In the genomic region with DNA sequence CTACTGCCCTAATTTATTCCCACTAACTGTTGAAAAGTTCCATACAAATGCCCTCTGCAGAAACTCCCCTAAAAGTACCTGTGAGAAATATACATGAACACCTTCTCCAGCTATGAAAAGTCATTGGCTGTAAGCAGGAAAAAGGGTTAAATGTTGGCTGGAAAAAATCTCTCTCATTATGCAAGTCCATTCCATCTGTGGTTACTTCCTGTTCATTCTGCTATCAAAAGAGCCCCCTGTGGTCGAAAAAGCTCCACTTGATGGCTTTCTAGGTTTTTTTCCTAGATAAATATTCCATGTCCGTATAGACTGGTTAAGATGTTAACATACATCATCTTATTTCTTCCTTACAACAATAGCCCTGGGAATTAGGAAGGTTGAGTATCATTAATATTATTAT, we compare ENCODE assay signal across 20 cellular contexts. TPM values are rescaled to one million over a fixed set of nuclear protein-coding genes. Genes with fewer than 3 reads are reported as not detected.
A peak's percentile ranks its signal among the peaks of the same experiment; 100 is the strongest.
DNase-seq lines count a peak whose midpoint lies in the region; ATAC-seq and TF ChIP-seq lines count a peak whose summit lies in the region.
"Had no signal": no experiment of that assay in that cellular context is flagged by ENCODE, and none has a peak within 500 bp of the region (broad histone marks: within the 10 kb centered on the region; RNA-seq: fewer than 3 reads in every experiment).

No MANE protein-coding gene starts in this region.

- DNase-seq in RPMI7951 (ENCODE audit: low read depth) (peak; percentile 40), iris pigment epithelial cell (ENCODE audit: low read depth) (peak; percentile 61), neural progenitor cell (ENCODE audit: low spot score) (no peak), GM13976 (ENCODE audit: low spot score) (no peak), DMS 273 treated with DMSO at 0.1 percent for 48 hours (lab: John Stamatoyannopoulos, UW) (no peak)
- DNase-seq: BE2C; CD4-positive, alpha-beta memory T cell; EL; Karpas-422; MM.1S; NCI-H1417 treated with DMSO at 0.1 percent for 48 hours; NCI-H187 treated with DMSO at 0.1 percent for 48 hours; NCI-H2227 treated with DMSO at 0.1 percent for 48 hours; NCI-H524 treated with DMSO at 0.1 percent for 48 hours; PC-9; SJCRH30 had no signal

- no peaks in the 10 kb centered on the region for H4K20me1 ChIP-seq in BLaER1
- no peaks in the 10 kb centered on the region for H4K20me1 ChIP-seq in neural progenitor cell (ENCODE audit: low read depth)

- H3K36me3 Mint-ChIP-seq in neural progenitor cell = peaks cover 1% of the 10 kb centered on the region
- H3K36me3 Mint-ChIP-seq: CD4-positive, alpha-beta memory T cell had no signal

- H3K4me3 Mint-ChIP-seq in neural progenitor cell = no peak overlapping the region
- H3K4me3 Mint-ChIP-seq: CD4-positive, alpha-beta memory T cell; T-helper 1 cell treated with Interleukin-12 subunit alpha and Interleukin-12 subunit beta and Interleukin-4 antibody, amounts not matched to agents 30 μg/mL and 1 μg/mL, for 36 hours had no signal

- H3K9me3 ChIP-seq in BLaER1 (no peaks in the 10 kb centered on the region), HEK293 (ENCODE audit: control insufficient read depth, insufficient read depth, low read depth, low read length) (no peaks in the 10 kb centered on the region), neural progenitor cell (ENCODE audit: low read depth) (peaks cover 9% of the 10 kb centered on the region)
- H3K9me3 ChIP-seq: BE2C had no signal

- no peaks in the 10 kb centered on the region for H3K79me2 ChIP-seq in neural progenitor cell (ENCODE audit: low read depth)

- H3K27me3 Mint-ChIP-seq in neural progenitor cell (ENCODE audit: insufficient read depth, low read depth) = peaks cover 8% of the 10 kb centered on the region
- H3K27me3 Mint-ChIP-seq: CD4-positive, alpha-beta memory T cell had no signal

- peaks cover 17% of the 10 kb centered on the region for H3K9me3 Mint-ChIP-seq in neural progenitor cell

- in situ Hi-C loops in GM13976 (cut with MboI; ENCODE audit: low sequenced_read_pairs, unreplicated experiment) = loop anchor here (25.0 kb wide), 2 partner anchors 163 to 388 kb away; no protein-coding TSS in a partner anchor

- H3K4me3 ChIP-seq in BLaER1 = no peak overlapping the region
- H3K4me3 ChIP-seq in HEK293 (ENCODE audit: low read depth, low read length) = no peak overlapping the region
- H3K4me3 ChIP-seq in neural progenitor cell = no peak overlapping the region
- H3K4me3 ChIP-seq: PC-9, SJCRH30 had no signal

- H3K27ac ChIP-seq in BLaER1 (no peak overlapping the region), HEK293 (ENCODE audit: extremely low read depth, low read depth, low read length) (no peak overlapping the region), neural progenitor cell (no peak overlapping the region)
- H3K27ac ChIP-seq: PC-9, SJCRH30 had no signal

- no peaks in the 10 kb centered on the region for H3K27me3 ChIP-seq in BLaER1
- no peaks in the 10 kb centered on the region for H3K27me3 ChIP-seq in neural progenitor cell
- H3K27me3 ChIP-seq: BE2C, SJCRH30 had no signal

- POLR2A ChIA-PET in HEK293 (lab: Yijun Ruan, JAX) = no interaction called here

- H3K4me2 ChIP-seq in BLaER1 (peak overlapping the region; percentile 15; the same call in 1 of the 2 replicates), neural progenitor cell (no peak overlapping the region)
- H3K4me2 ChIP-seq: PC-9 had no signal

- peaks cover 33% of the 10 kb centered on the region for H3K4me1 Mint-ChIP-seq in neural progenitor cell

- CTCF ChIA-PET in HEK293 (lab: Yijun Ruan, JAX) = interaction anchor here (0.6 to 2.3 kb wide), 2 partner anchors 27 to 286 kb away, joined by 3 to 14 read pairs; no protein-coding TSS in a partner anchor

- H3K4me1 ChIP-seq in BLaER1 = peaks cover 33% of the 10 kb centered on the region
- H3K4me1 ChIP-seq in HEK293 (ENCODE audit: control insufficient read depth, insufficient read depth, low read length) = no peaks in the 10 kb centered on the region
- H3K4me1 ChIP-seq in neural progenitor cell = peaks cover 9% of the 10 kb centered on the region
- H3K4me1 ChIP-seq: BE2C, SJCRH30 had no signal

- H3K36me3 ChIP-seq in BLaER1 (no peaks in the 10 kb centered on the region), HEK293 (ENCODE audit: control insufficient read depth in 2 of 2, insufficient read depth in 1 of 2, low read length in 2 of 2) (no peaks in the 10 kb centered on the region), neural progenitor cell (no peaks in the 10 kb centered on the region)
- H3K36me3 ChIP-seq: BE2C, SJCRH30 had no signal

- TF ChIP-seq CTCF in HEK293 (tag by site-specific recombination; IDR thresholded peaks at IDR 0.05) = no peak
- no peak for TF ChIP-seq CTCF in neural progenitor cell (IDR thresholded peaks at IDR 0.05)
- no peak for TF ChIP-seq CTCF in GM13976 (IDR thresholded peaks at IDR 0.05; ENCODE audit: borderline replicate concordance, control extremely low read depth, extremely low read depth, insufficient read depth, missing control alignments)

- no peak overlapping the region for H3K27ac Mint-ChIP-seq in neural progenitor cell
- H3K27ac Mint-ChIP-seq: CD4-positive, alpha-beta memory T cell; T-helper 1 cell treated with Interleukin-12 subunit alpha and Interleukin-12 subunit beta and Interleukin-4 antibody, amounts not matched to agents 30 μg/mL and 1 μg/mL, for 36 hours had no signal

- no peaks in the 10 kb centered on the region for H3F3A ChIP-seq in neural progenitor cell (ENCODE audit: low read depth)

- no peak overlapping the region for H2AFZ ChIP-seq in neural progenitor cell (replicated peaks)
- H2AFZ ChIP-seq: PC-9 had no signal

- H3K9ac ChIP-seq in BLaER1 = no peak overlapping the region
- H3K9ac ChIP-seq in neural progenitor cell = no peak overlapping the region

- no peak for ATAC-seq in GM18873 (IDR thresholded peaks at IDR 0.05; ENCODE audit: low FRiP score, unreplicated experiment)

TF ChIP-seq in HEK293, 187 proteins besides CTCF, POLR2A, EP300 and RAD21:
- TF ChIP-seq ZNF777 (tag by site-specific recombination; IDR thresholded peaks at IDR 0.05; ENCODE audit: borderline replicate concordance) (no peak), BCL6B (tag by site-specific recombination; IDR thresholded peaks at IDR 0.05) (peak; percentile 62; the same call in 1 of the 2 replicates)

RNA-seq across cellular contexts. Expression of gene AKAP13, which starts 56.2 kb away (rescaled TPM):
- 27.3 and 28.5 TPM in 2 replicates for total RNA-seq in RPMI7951 (2014; rRNA removed; shearing (Covaris generic))
- total RNA-seq in neural progenitor cell (ENCODE audit: low replicate concordance) = 69.0 and 73.8 TPM in 2 replicates

Comparison
In these comparisons a context has a peak if more than half of its experiments do, and no peak if none do; other contexts are left out.
1. DNase-seq: peak in RPMI7951 (single experiment) and iris pigment epithelial cell (single experiment); none in neural progenitor cell (single experiment), GM13976 (single experiment) and DMS 273 treated with DMSO at 0.1 percent for 48 hours (single experiment).